ENCODE assay signal across 9 cellular contexts in the genomic region with DNA sequence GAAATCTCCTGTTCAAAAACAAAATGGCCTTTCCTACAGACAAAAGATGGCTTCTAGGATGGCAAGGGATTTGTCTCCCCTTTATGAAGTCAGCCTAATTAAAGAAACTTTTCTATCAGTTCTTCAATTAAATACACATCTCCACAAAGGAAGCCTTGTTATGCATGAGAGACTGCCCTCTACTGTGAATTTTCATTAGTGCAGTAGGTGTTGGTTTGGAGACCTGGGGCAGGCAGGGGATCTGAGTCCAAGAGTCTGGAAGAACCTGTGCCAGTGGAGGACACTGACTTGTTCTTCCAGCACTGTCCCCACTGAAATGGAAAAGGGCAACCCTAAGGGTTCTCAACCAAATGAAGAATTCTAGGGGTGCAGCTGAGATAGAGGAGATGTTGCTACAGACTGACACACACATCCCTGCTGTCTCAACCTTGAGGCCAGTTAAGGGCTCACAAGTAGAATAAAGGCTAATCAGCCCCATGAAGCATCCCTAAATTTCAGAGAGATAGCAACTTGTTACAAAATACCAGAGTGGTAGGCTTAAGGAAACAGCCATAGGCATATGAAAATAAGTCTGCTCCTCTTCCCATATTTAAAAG.
A peak's percentile ranks its signal among the peaks of the same experiment; 100 is the strongest.
DNase-seq lines count a peak whose midpoint lies in the region; ATAC-seq, FAIRE-seq and TF ChIP-seq lines count a peak whose summit lies in the region.
"Had no signal": no experiment of that assay in that cellular context is flagged by ENCODE, and none has a peak within 500 bp of the region (broad histone marks: within the 10 kb centered on the region; RNA-seq: fewer than 3 reads in every experiment).

No MANE protein-coding gene starts in this region.

- H3K36me3 Mint-ChIP-seq in activated naive CD4-positive, alpha-beta T cell treated with anti-CD3 and anti-CD28 coated beads, Interleukin-2, amount 10 ng/mL, durations not matched to agents 7 days and 5 days: no peaks in the 10 kb centered on the region
- no peaks in the 10 kb centered on the region for H3K36me3 Mint-ChIP-seq in nephron (ENCODE audit: low read depth)

- CTCF ChIA-PET in activated naive CD4-positive, alpha-beta T cell treated with anti-CD3 and anti-CD28 coated beads, Interleukin-2, amount 10 ng/mL, durations not matched to agents 7 days and 5 days (lab: Charles Lee): interaction anchor here (0.5 to 2.4 kb wide), 7 partner anchors 8 to 370 kb away, joined by 3 to 15 read pairs (median 3); no protein-coding TSS in a partner anchor

- H3K9me3 Mint-ChIP-seq in activated naive CD4-positive, alpha-beta T cell treated with anti-CD3 and anti-CD28 coated beads, Interleukin-2, amount 10 ng/mL, durations not matched to agents 7 days and 5 days: no peaks in the 10 kb centered on the region
- H3K9me3 Mint-ChIP-seq in nephron: no peaks in the 10 kb centered on the region

- intact Hi-C loops in esophagus squamous epithelium (cut with DNase I): no loop called here

- no peaks in the 10 kb centered on the region for H3K27me3 ChIP-seq in esophagus squamous epithelium

- TF ChIP-seq POLR2A in esophagus squamous epithelium (IDR thresholded peaks at IDR 0.05): no peak

- peak; percentile 58 for FAIRE-seq in RCC 7860 (lab: Jason Lieb, UNC)

- H3K36me3 ChIP-seq in esophagus squamous epithelium: no peaks in the 10 kb centered on the region

- no peaks in the 10 kb centered on the region for H3K4me1 Mint-ChIP-seq in activated naive CD4-positive, alpha-beta T cell treated with anti-CD3 and anti-CD28 coated beads, Interleukin-2, amount 10 ng/mL, durations not matched to agents 7 days and 5 days
- peaks cover 44% of the 10 kb centered on the region for H3K4me1 Mint-ChIP-seq in nephron

- ATAC-seq in HG03439 (IDR thresholded peaks at IDR 0.05; ENCODE audit: unreplicated experiment) (peak; percentile 56), HG03045 (IDR thresholded peaks at IDR 0.05; ENCODE audit: unreplicated experiment) (no peak), GM19395 (IDR thresholded peaks at IDR 0.05; ENCODE audit: unreplicated experiment) (no peak)

- TF ChIP-seq CTCF in esophagus squamous epithelium (IDR thresholded peaks at IDR 0.05) (peak in 5 of 6 experiments; percentile 68 to 82 (median 69)), nephron (IDR thresholded peaks at IDR 0.05; ENCODE audit: unreplicated experiment in 3 of 3) (peak; percentile 79 to 80 (median 80))

- no peak overlapping the region for H3K4me3 ChIP-seq in esophagus squamous epithelium

- peak; percentile 23 for DNase-seq in activated naive CD4-positive, alpha-beta T cell treated with anti-CD3 and anti-CD28 coated beads, Interleukin-2, amount 10 ng/mL, durations not matched to agents 7 days and 5 days
- DNase-seq in activated naive CD4-positive, alpha-beta T cell treated with Interleukin-2 at 50 U/mL for 16 hours: no peak
- peak; percentile 52 for DNase-seq in RCC 7860 (ENCODE audit: low spot score)
- DNase-seq in esophagus squamous epithelium (lab: John Stamatoyannopoulos, UW): no peak

- H3K27me3 Mint-ChIP-seq in activated naive CD4-positive, alpha-beta T cell treated with anti-CD3 and anti-CD28 coated beads, Interleukin-2, amount 10 ng/mL, durations not matched to agents 7 days and 5 days: peaks cover 4% of the 10 kb centered on the region
- no peaks in the 10 kb centered on the region for H3K27me3 Mint-ChIP-seq in nephron (ENCODE audit: low read depth)

- H3K4me1 ChIP-seq in esophagus squamous epithelium: no peaks in the 10 kb centered on the region

- H3K9me3 ChIP-seq in esophagus squamous epithelium: no peaks in the 10 kb centered on the region

- no peak overlapping the region for H3K27ac Mint-ChIP-seq in activated naive CD4-positive, alpha-beta T cell treated with anti-CD3 and anti-CD28 coated beads, Interleukin-2, amount 10 ng/mL, durations not matched to agents 7 days and 5 days
- peak overlapping the region in 2 of 3 experiments; percentile 68 to 82 for H3K27ac Mint-ChIP-seq in nephron

- H3K4me3 Mint-ChIP-seq in activated naive CD4-positive, alpha-beta T cell treated with anti-CD3 and anti-CD28 coated beads, Interleukin-2, amount 10 ng/mL, durations not matched to agents 7 days and 5 days: no peak overlapping the region
- no peak overlapping the region for H3K4me3 Mint-ChIP-seq in nephron

- no peak overlapping the region for H3K27ac ChIP-seq in esophagus squamous epithelium
- H3K27ac ChIP-seq: epithelial cell of prostate had no signal

Comparison
In these comparisons a context has a peak if more than half of its experiments do, and no peak if none do; other contexts are left out.
1. DNase-seq: peak in activated naive CD4-positive, alpha-beta T cell treated with anti-CD3 and anti-CD28 coated beads, Interleukin-2, amount 10 ng/mL, durations not matched to agents 7 days and 5 days (single experiment) and RCC 7860 (single experiment); none in activated naive CD4-positive, alpha-beta T cell treated with Interleukin-2 at 50 U/mL for 16 hours (single experiment) and esophagus squamous epithelium (single experiment).